In genomic region chr4:75860606-75861005, GRCh38 we compare ENCODE assay signal across 21 cellular contexts. TPM values are rescaled to one million over a fixed set of nuclear protein-coding genes. Genes with fewer than 3 reads are reported as not detected.
A peak's percentile ranks its signal among the peaks of the same experiment; 100 is the strongest.
DNase-seq lines count a peak whose midpoint lies in the region; ATAC-seq and TF ChIP-seq lines count a peak whose summit lies in the region.
"Had no signal": no experiment of that assay in that cellular context is flagged by ENCODE, and none has a peak within 500 bp of the region (broad histone marks: within the 10 kb centered on the region; RNA-seq: fewer than 3 reads in every experiment).

No MANE protein-coding gene starts in this region.

- H3K4me3 Mint-ChIP-seq in MCF 10A (ENCODE audit: unreplicated experiment): no peak overlapping the region
- H3K4me3 Mint-ChIP-seq in activated CD4-positive, alpha-beta T cell treated with anti-CD3 and anti-CD28 coated beads for 36 hours: no peak overlapping the region
- H3K4me3 Mint-ChIP-seq: CD4-positive, alpha-beta memory T cell had no signal

- no peaks in the 10 kb centered on the region for H3K36me3 ChIP-seq in adrenal gland (replicated peaks in 1 of 2)

- H3K27me3 ChIP-seq in adrenal gland: no peaks in the 10 kb centered on the region

- H3K27ac Mint-ChIP-seq in MCF 10A (ENCODE audit: low read depth, unreplicated experiment): no peak overlapping the region
- H3K27ac Mint-ChIP-seq in activated CD4-positive, alpha-beta T cell treated with anti-CD3 and anti-CD28 coated beads for 36 hours: no peak overlapping the region
- H3K27ac Mint-ChIP-seq: CD4-positive, alpha-beta memory T cell had no signal

- BruUV-seq in MCF 10A (replicated peaks; lab: Mats Ljungman, UMichigan): no TSS peak

- CTCF ChIA-PET in MCF 10A (lab: Yijun Ruan, JAX): interaction anchor here (1.0 to 1.9 kb wide), 2 partner anchors 13 to 35 kb away, joined by 3 to 8 read pairs; no protein-coding TSS in a partner anchor
- CTCF ChIA-PET in activated CD4-positive, alpha-beta T cell treated with anti-CD3 and anti-CD28 coated beads for 36 hours (lab: Charles Lee): interaction anchor here (0.7 to 1.0 kb wide), 2 partner anchors 13 to 37 kb away, joined by 3 read pairs; no protein-coding TSS in a partner anchor

- no peak for ATAC-seq in activated CD4-positive, alpha-beta T cell treated with anti-CD3 and anti-CD28 coated beads for 36 hours

- H3K4me1 Mint-ChIP-seq in MCF 10A (ENCODE audit: insufficient read depth, unreplicated experiment): no peaks in the 10 kb centered on the region
- no peaks in the 10 kb centered on the region for H3K4me1 Mint-ChIP-seq in activated CD4-positive, alpha-beta T cell treated with anti-CD3 and anti-CD28 coated beads for 36 hours
- H3K4me1 Mint-ChIP-seq: CD4-positive, alpha-beta memory T cell had no signal

- no peaks in the 10 kb centered on the region for H3K9me3 Mint-ChIP-seq in MCF 10A (ENCODE audit: unreplicated experiment)
- H3K9me3 Mint-ChIP-seq in activated CD4-positive, alpha-beta T cell treated with anti-CD3 and anti-CD28 coated beads for 36 hours (ENCODE audit: low read depth): peaks cover 2% of the 10 kb centered on the region

- TF ChIP-seq POLR2A in adrenal gland (IDR thresholded peaks at IDR 0.05): no peak

- POLR2A ChIA-PET in MCF 10A (lab: Yijun Ruan, JAX): no interaction called here
- POLR2A ChIA-PET in activated CD4-positive, alpha-beta T cell treated with anti-CD3 and anti-CD28 coated beads for 36 hours (lab: Charles Lee): no interaction called here

- H3K27me3 Mint-ChIP-seq in MCF 10A (ENCODE audit: insufficient read depth, unreplicated experiment): no peaks in the 10 kb centered on the region
- H3K27me3 Mint-ChIP-seq in activated CD4-positive, alpha-beta T cell treated with anti-CD3 and anti-CD28 coated beads for 36 hours: no peaks in the 10 kb centered on the region

- DNase-seq in adrenal gland (peak in 4 of 7 donors; percentile 20 to 54 (median 24)), mucosa of gallbladder (ENCODE audit: low spot score) (peak; percentile 64), retina (peak; percentile 21), MCF 10A (ENCODE audit: unreplicated experiment) (no peak)
- DNase-seq in activated CD8-positive, alpha-beta memory T cell treated with anti-CD3 and anti-CD28 coated beads, Interleukin-2, amount 50 U/mL, for 4 hours: no peak
- DNase-seq in activated CD4-positive, alpha-beta T cell treated with anti-CD3 and anti-CD28 coated beads for 36 hours: no peak
- DNase-seq: C1 segment of cervical spinal cord; Calu3; CD4-positive, alpha-beta memory T cell; COR-L47; DMS53; DMS79 treated with DMSO at 0.1 percent for 48 hours; GF-D8; GOT3; H7; HCEC 1CT had no signal

- no peaks in the 10 kb centered on the region for H3K4me1 ChIP-seq in adrenal gland (replicated peaks in 1 of 2)

- H3K4me3 ChIP-seq in adrenal gland: no peak overlapping the region

- intact Hi-C loops in adrenal gland (cut with DNase I) (no loop called here), MCF 10A (cut with micrococcal nuclease) (no loop called here)
- intact Hi-C loops in activated CD4-positive, alpha-beta T cell treated with anti-CD3 and anti-CD28 coated beads for 36 hours (cut with DNase I, micrococcal nuclease): no loop called here

- TF ChIP-seq CTCF in adrenal gland (IDR thresholded peaks at IDR 0.05) (no peak), MCF 10A (IDR thresholded peaks at IDR 0.05; ENCODE audit: unreplicated experiment) (no peak)

- no peaks in the 10 kb centered on the region for H3K36me3 Mint-ChIP-seq in MCF 10A (ENCODE audit: insufficient read depth, unreplicated experiment)
- no peaks in the 10 kb centered on the region for H3K36me3 Mint-ChIP-seq in activated CD4-positive, alpha-beta T cell treated with anti-CD3 and anti-CD28 coated beads for 36 hours (ENCODE audit: low read depth)
- H3K36me3 Mint-ChIP-seq: CD4-positive, alpha-beta memory T cell had no signal

- H3K27ac ChIP-seq in adrenal gland: no peak overlapping the region

- WGBS in adrenal gland, 4 donors: 44 to 57% (median 52%) methylated on average over 5 of the region's 5 CpGs

- H3K9me3 ChIP-seq in adrenal gland (replicated peaks in 1 of 3): no peaks in the 10 kb centered on the region

RNA-seq across cellular contexts. Expression of gene PPEF2, which starts 41.6 kb away (rescaled TPM):
- total RNA-seq in adrenal gland (under 1 TPM in 1 of 8 donors, not detected in 7; 0.08 TPM), mucosa of gallbladder (not detected), MCF 10A (2022) (not detected in 2 replicates)
- polyA plus RNA-seq in adrenal gland: under 1 TPM in 1 of 3 donors, not detected in 2; 0.03 TPM
- under 1 TPM; 0.09 to 0.14 TPM for total RNA-seq in activated CD4-positive, alpha-beta T cell treated with anti-CD3 and anti-CD28 coated beads for 36 hours
- total RNA-seq: A172, A673, Calu3, Daoy, G401, H7 had no signal
- polyA plus RNA-seq: BJ; CD4-positive, alpha-beta memory T cell had no signal

Comparison
In these comparisons a context has a peak if more than half of its experiments do, and no peak if none do; other contexts are left out.
1. DNase-seq: peak in adrenal gland (4 of 7), mucosa of gallbladder (single experiment) and retina (single experiment); none in MCF 10A (single experiment), activated CD8-positive, alpha-beta memory T cell treated with anti-CD3 and anti-CD28 coated beads, Interleukin-2, amount 50 U/mL, for 4 hours (single experiment) and activated CD4-positive, alpha-beta T cell treated with anti-CD3 and anti-CD28 coated beads for 36 hours (single experiment).